ENCODE assay signal across 1 cellular context in the genomic region with DNA sequence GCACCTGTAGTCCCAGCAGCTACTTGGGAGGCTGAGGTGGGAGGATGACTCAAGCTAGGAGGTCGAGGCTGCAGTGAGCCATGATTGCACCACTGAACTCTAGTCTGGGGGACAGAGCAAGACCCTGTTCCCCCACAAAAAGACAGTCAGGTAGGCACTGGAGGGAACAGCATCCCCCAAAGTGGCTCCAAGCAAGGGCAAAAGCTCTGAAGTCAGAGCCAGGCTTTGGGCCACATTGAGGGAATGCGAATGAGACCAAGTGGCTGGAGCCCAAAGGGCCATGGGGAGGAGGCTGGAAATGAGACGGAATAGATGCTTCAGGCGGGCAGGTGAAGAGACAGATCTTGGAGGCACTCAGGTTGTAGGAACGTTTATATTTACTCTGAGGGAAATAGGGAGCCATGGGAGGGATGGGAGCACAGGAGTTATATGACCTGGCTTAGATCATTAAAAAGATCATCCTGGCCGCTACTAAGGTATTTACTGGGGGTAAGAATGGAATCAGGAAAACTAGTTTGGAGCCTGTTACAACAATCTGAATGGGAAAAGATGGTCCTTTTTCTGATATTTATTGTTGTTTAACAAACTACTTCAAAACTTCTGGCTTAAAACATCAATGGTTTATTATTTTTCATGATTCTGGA.
TF ChIP-seq lines count a peak whose summit lies in the region.

No MANE protein-coding gene starts in this region.

TF ChIP-seq in H1, 55 proteins besides CTCF, POLR2A, EP300 and RAD21:
- TF ChIP-seq, protein P1, sequence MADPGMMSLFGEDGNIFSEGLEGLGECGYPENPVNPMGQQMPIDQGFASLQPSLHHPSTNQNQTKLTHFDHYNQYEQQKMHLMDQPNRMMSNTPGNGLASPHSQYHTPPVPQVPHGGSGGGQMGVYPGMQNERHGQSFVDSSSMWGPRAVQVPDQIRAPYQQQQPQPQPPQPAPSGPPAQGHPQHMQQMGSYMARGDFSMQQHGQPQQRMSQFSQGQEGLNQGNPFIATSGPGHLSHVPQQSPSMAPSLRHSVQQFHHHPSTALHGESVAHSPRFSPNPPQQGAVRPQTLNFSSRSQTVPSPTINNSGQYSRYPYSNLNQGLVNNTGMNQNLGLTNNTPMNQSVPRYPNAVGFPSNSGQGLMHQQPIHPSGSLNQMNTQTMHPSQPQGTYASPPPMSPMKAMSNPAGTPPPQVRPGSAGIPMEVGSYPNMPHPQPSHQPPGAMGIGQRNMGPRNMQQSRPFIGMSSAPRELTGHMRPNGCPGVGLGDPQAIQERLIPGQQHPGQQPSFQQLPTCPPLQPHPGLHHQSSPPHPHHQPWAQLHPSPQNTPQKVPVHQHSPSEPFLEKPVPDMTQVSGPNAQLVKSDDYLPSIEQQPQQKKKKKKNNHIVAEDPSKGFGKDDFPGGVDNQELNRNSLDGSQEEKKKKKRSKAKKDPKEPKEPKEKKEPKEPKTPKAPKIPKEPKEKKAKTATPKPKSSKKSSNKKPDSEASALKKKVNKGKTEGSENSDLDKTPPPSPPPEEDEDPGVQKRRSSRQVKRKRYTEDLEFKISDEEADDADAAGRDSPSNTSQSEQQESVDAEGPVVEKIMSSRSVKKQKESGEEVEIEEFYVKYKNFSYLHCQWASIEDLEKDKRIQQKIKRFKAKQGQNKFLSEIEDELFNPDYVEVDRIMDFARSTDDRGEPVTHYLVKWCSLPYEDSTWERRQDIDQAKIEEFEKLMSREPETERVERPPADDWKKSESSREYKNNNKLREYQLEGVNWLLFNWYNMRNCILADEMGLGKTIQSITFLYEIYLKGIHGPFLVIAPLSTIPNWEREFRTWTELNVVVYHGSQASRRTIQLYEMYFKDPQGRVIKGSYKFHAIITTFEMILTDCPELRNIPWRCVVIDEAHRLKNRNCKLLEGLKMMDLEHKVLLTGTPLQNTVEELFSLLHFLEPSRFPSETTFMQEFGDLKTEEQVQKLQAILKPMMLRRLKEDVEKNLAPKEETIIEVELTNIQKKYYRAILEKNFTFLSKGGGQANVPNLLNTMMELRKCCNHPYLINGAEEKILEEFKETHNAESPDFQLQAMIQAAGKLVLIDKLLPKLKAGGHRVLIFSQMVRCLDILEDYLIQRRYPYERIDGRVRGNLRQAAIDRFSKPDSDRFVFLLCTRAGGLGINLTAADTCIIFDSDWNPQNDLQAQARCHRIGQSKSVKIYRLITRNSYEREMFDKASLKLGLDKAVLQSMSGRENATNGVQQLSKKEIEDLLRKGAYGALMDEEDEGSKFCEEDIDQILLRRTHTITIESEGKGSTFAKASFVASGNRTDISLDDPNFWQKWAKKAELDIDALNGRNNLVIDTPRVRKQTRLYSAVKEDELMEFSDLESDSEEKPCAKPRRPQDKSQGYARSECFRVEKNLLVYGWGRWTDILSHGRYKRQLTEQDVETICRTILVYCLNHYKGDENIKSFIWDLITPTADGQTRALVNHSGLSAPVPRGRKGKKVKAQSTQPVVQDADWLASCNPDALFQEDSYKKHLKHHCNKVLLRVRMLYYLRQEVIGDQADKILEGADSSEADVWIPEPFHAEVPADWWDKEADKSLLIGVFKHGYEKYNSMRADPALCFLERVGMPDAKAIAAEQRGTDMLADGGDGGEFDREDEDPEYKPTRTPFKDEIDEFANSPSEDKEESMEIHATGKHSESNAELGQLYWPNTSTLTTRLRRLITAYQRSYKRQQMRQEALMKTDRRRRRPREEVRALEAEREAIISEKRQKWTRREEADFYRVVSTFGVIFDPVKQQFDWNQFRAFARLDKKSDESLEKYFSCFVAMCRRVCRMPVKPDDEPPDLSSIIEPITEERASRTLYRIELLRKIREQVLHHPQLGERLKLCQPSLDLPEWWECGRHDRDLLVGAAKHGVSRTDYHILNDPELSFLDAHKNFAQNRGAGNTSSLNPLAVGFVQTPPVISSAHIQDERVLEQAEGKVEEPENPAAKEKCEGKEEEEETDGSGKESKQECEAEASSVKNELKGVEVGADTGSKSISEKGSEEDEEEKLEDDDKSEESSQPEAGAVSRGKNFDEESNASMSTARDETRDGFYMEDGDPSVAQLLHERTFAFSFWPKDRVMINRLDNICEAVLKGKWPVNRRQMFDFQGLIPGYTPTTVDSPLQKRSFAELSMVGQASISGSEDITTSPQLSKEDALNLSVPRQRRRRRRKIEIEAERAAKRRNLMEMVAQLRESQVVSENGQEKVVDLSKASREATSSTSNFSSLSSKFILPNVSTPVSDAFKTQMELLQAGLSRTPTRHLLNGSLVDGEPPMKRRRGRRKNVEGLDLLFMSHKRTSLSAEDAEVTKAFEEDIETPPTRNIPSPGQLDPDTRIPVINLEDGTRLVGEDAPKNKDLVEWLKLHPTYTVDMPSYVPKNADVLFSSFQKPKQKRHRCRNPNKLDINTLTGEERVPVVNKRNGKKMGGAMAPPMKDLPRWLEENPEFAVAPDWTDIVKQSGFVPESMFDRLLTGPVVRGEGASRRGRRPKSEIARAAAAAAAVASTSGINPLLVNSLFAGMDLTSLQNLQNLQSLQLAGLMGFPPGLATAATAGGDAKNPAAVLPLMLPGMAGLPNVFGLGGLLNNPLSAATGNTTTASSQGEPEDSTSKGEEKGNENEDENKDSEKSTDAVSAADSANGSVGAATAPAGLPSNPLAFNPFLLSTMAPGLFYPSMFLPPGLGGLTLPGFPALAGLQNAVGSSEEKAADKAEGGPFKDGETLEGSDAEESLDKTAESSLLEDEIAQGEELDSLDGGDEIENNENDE (IDR thresholded peaks at IDR 0.05; ENCODE audit: insufficient replicate concordance, low read length) = no peak
- TF ChIP-seq CBX8 (IDR thresholded peaks at IDR 0.05; ENCODE audit: borderline replicate concordance, low read depth, low read length) (no peak), TCF12 (IDR thresholded peaks at IDR 0.05; ENCODE audit: low read depth, low read length) (no peak), KDM1A (IDR thresholded peaks at IDR 0.05; ENCODE audit: borderline replicate concordance, low read length) (peak; percentile 78)
TF ChIP-seq in H1: peak in this region for 1.
